ENCODE assay signal across 8 cellular contexts in the genomic region with DNA sequence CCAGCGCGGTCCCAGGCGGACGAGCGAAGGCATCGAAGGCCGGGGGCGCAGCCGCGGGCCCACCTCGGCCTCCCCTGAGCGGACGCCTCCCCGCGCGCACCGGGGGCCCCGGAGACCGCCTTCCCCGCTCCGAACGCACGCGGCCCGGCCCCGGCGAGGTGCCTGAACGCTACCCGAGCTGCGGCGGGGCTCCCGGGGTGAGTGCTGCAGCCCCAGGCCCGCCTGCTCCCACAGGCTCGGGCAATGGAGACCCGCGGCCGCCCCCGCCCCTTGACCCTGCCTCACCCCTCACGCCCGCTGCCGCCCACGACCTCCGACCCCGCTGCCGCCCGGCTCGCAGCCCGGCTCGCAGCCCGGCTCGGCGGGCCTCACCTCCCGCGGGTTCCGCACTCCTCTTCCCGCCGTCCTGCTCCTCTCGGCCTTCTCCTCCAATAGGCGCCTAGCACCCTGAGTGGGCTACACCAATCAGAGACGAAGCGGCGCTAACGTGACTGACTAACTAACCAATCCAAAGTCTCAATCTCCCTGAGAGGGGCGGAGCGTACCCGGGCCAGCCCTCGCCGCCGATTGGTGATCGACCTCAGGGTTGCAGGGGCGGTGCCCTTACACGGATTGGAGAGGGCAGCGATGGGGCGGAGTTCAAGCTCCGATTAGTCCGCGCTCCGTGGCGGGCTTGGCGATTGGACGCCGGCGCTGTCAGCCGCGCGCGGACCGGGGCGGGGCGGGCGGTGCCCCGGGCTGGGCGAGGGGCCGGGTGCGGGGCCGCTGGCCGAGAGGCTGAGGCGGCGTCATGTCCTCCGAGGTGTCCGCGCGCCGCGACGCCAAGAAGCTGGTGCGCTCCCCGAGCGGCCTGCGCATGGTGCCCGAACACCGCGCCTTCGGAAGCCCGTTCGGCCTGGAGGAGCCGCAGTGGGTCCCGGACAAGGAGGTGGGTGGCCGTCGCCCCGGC. TPM values are rescaled to one million over a fixed set of nuclear protein-coding genes. Genes with fewer than 3 reads are reported as not detected.
A peak's percentile ranks its signal among the peaks of the same experiment; 100 is the strongest.
DNase-seq lines count a peak whose midpoint lies in the region; ATAC-seq and TF ChIP-seq lines count a peak whose summit lies in the region.

XRCC3 (minus strand) TSS at position 400 of the 949 bp plus-strand sequence. CDS start 4,364 bp downstream, outside the sequence.
ZFYVE21 (plus strand) TSS at position 759 of the 949 bp plus-strand sequence; CDS start at position 791, 32 bp downstream.

- ATAC-seq in HG02610 (IDR thresholded peaks at IDR 0.05; ENCODE audit: unreplicated experiment), result peak; percentile 94
- ATAC-seq in activated naive CD4-positive, alpha-beta T cell treated with anti-CD3 and anti-CD28 coated beads, Interleukin-2, amount 50 U/mL, for 72 hours, result peak; percentile 94
- ATAC-seq in omental fat pad (ENCODE audit: low FRiP score), result peak; percentile 91
- peak; percentile 99 for ATAC-seq in thoracic aorta (ENCODE audit: insufficient number of reproducible peaks, low FRiP score, low read depth)

- H3K9me3 ChIP-seq in thoracic aorta, result no peaks in the 10 kb centered on the region

- H3K27ac Mint-ChIP-seq in activated naive CD4-positive, alpha-beta T cell treated with anti-CD3 and anti-CD28 coated beads, Interleukin-2, amount 50 U/mL, for 72 hours, result peak within 1 kb of the TSS; percentile 94 to 98

- H3K4me3 ChIP-seq in GM08714 (ENCODE audit: low read length) (peak within 1 kb of the TSS; percentile 88), thoracic aorta (peak within 1 kb of the TSS; percentile 88)

- peaks cover 0 to 7% of the 10 kb centered on the region in 2 donors for H3K36me3 Mint-ChIP-seq in activated naive CD4-positive, alpha-beta T cell treated with anti-CD3 and anti-CD28 coated beads, Interleukin-2, amount 50 U/mL, for 72 hours

- peaks cover 15 to 83% of the 10 kb centered on the region in 2 donors for H3K4me1 ChIP-seq in thoracic aorta (ENCODE audit: control insufficient read depth in 1 of 2, low read depth in 2 of 2)

- H3K9me3 Mint-ChIP-seq in activated naive CD4-positive, alpha-beta T cell treated with anti-CD3 and anti-CD28 coated beads, Interleukin-2, amount 50 U/mL, for 72 hours, result no peaks in the 10 kb centered on the region

- H3K36me3 ChIP-seq in thoracic aorta, result no peaks in the 10 kb centered on the region

- DNase-seq in NCI-H1092 treated with DMSO at 0.1 percent for 48 hours (lab: John Stamatoyannopoulos, UW) (peak; percentile 100), SKM-1 (lab: John Stamatoyannopoulos, UW; ENCODE audit: unreplicated experiment) (peak; percentile 82), glomerular visceral epithelial cell (ENCODE audit: extremely low spot score) (peak; percentile 99), omental fat pad (ENCODE audit: low spot score) (peak; percentile 97), thoracic aorta (ENCODE audit: low spot score) (peak; percentile 99)
- DNase-seq in activated naive CD4-positive, alpha-beta T cell treated with anti-CD3 and anti-CD28 coated beads, Interleukin-2, amount 50 U/mL, for 72 hours (ENCODE audit: low spot score in 2 of 2), result peak; percentile 99 to 100

- peak within 1 kb of the TSS; percentile 64 to 89 for H3K27ac ChIP-seq in thoracic aorta

- no peaks in the 10 kb centered on the region for H3K27me3 ChIP-seq in thoracic aorta (replicated peaks; ENCODE audit: insufficient read depth)

- no peak for TF ChIP-seq CTCF in omental fat pad (IDR thresholded peaks at IDR 0.05)
- no peak for TF ChIP-seq CTCF in thoracic aorta (IDR thresholded peaks at IDR 0.05)

RNA-seq across cellular contexts. Expression of gene XRCC3, which starts in this region (rescaled TPM):
- 10 to 100 TPM; 45.8 to 46.4 TPM for total RNA-seq in activated naive CD4-positive, alpha-beta T cell treated with anti-CD3 and anti-CD28 coated beads, Interleukin-2, amount 50 U/mL, for 72 hours
- total RNA-seq in omental fat pad (1 to 10 TPM; 2.7 to 8.2 (median 4.0) TPM), thoracic aorta (10 to 100 TPM in 1 of 2 donors, 1 to 10 TPM in 1; 8.4 to 18.5 TPM)

RNA-seq across cellular contexts. Expression of gene ZFYVE21, which starts in this region (rescaled TPM):
- 10 to 100 TPM; 15.3 to 16.4 TPM for total RNA-seq in activated naive CD4-positive, alpha-beta T cell treated with anti-CD3 and anti-CD28 coated beads, Interleukin-2, amount 50 U/mL, for 72 hours
- total RNA-seq in omental fat pad, result 100 to 1,000 TPM in 2 of 4 donors, 10 to 100 TPM in 2; 66.1 to 145 (median 97.1) TPM
- total RNA-seq in thoracic aorta, result 100 to 1,000 TPM in 1 of 2 donors, 10 to 100 TPM in 1; 97.1 to 159 TPM

Comparison
In these comparisons a context has a peak if more than half of its experiments do, and no peak if none do; other contexts are left out.
1. Peak in every context shown above with its lines: DNase-seq, ATAC-seq, H3K4me3 ChIP-seq and H3K27ac ChIP-seq.